In the genomic region with DNA sequence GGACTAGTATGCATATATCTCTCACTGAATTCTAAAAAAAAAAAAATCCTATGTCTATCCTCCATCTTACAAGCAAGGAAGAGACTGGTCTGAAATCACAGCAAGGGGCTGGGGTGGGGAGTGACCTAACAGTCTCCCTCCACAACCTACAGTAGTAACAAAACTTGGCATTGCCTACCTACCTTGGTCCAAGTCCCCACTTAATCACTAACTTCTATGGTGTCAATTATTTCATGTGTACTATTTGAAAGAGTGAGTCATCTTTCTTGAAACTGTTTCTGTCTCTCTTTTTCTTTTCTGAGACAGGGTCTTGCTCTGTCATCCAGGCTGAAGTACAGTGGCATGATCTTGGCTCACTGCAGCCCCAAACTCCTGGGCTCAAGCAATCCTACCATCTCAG, we compare ENCODE assay signal across 22 cellular contexts.
"Had no signal": no experiment of that assay in that cellular context is flagged by ENCODE, and none has a peak within 500 bp of the region (broad histone marks: within the 10 kb centered on the region; RNA-seq: fewer than 3 reads in every experiment).

No MANE protein-coding gene starts in this region.

- H3K27ac ChIP-seq: brain microvascular endothelial cell, coronary artery, neutrophil, pancreas, SK-N-MC, thyroid gland had no signal

- H3K4me1 Mint-ChIP-seq: activated B cell treated with CpG ODN at 0.5 μM for 24 hours; central memory CD8-positive, alpha-beta T cell had no signal

- FAIRE-seq: endometrium, frontal cortex, keratinocyte, pancreas had no signal

- H3K27ac Mint-ChIP-seq: activated B cell treated with CpG ODN at 0.5 μM for 24 hours; activated naive CD8-positive, alpha-beta T cell treated with anti-CD3 and anti-CD28 coated beads, Interleukin-2, amount 10 ng/mL, durations not matched to agents 7 days and 5 days; mesothelial cell of epicardium; natural killer cell treated with Interleukin-12 subunit alpha and Interleukin-12 subunit beta and Interleukin-15 and Interleukin-18, amount 100 ng/mL, for 72 hours; T-helper 2 cell treated with Interferon-gamma antibody and Interleukin-4, amounts not matched to agents 5 μg/mL and 100 μg/mL, for 36 hours had no signal

- H3K27me3 Mint-ChIP-seq: activated B cell treated with CpG ODN at 0.5 μM for 24 hours; activated naive CD8-positive, alpha-beta T cell treated with anti-CD3 and anti-CD28 coated beads, Interleukin-2, amount 10 ng/mL, durations not matched to agents 7 days and 5 days; central memory CD8-positive, alpha-beta T cell; natural killer cell treated with Interleukin-12 subunit alpha and Interleukin-12 subunit beta and Interleukin-15 and Interleukin-18, amount 100 ng/mL, for 72 hours had no signal

- H3K27me3 ChIP-seq: brain microvascular endothelial cell, neutrophil, pancreas, thyroid gland had no signal

- H3K4me3 Mint-ChIP-seq: activated B cell treated with CpG ODN at 0.5 μM for 24 hours; activated naive CD8-positive, alpha-beta T cell treated with anti-CD3 and anti-CD28 coated beads, Interleukin-2, amount 10 ng/mL, durations not matched to agents 7 days and 5 days; central memory CD8-positive, alpha-beta T cell; mesothelial cell of epicardium; natural killer cell treated with Interleukin-12 subunit alpha and Interleukin-12 subunit beta and Interleukin-15 and Interleukin-18, amount 100 ng/mL, for 72 hours; T-helper 2 cell treated with Interferon-gamma antibody and Interleukin-4, amounts not matched to agents 5 μg/mL and 100 μg/mL, for 36 hours had no signal

- H3K9me3 Mint-ChIP-seq: activated B cell treated with CpG ODN at 0.5 μM for 24 hours; activated naive CD8-positive, alpha-beta T cell treated with anti-CD3 and anti-CD28 coated beads, Interleukin-2, amount 10 ng/mL, durations not matched to agents 7 days and 5 days; central memory CD8-positive, alpha-beta T cell; mesothelial cell of epicardium; natural killer cell treated with Interleukin-12 subunit alpha and Interleukin-12 subunit beta and Interleukin-15 and Interleukin-18, amount 100 ng/mL, for 72 hours; T-helper 2 cell treated with Interferon-gamma antibody and Interleukin-4, amounts not matched to agents 5 μg/mL and 100 μg/mL, for 36 hours had no signal

- H3K4me1 ChIP-seq: pancreas, thyroid gland had no signal

- DNase-seq: activated B cell treated with CpG ODN at 0.5 μM for 24 hours; activated naive CD8-positive, alpha-beta T cell treated with anti-CD3 and anti-CD28 coated beads, Interleukin-2, amount 10 ng/mL, durations not matched to agents 7 days and 5 days; brain microvascular endothelial cell; hypothalamus; pancreas; SHP77; stimulated activated CD4-positive, alpha-beta T cell treated with anti-CD3 and anti-CD28 coated beads, Interleukin-4, amount 100 ng/mL, for 1 hour; thyroid gland had no signal

- H3K9me3 ChIP-seq: neutrophil, pancreas, thyroid gland had no signal

- H3K4me3 ChIP-seq: coronary artery, lung, pancreas, SK-N-MC, smooth muscle cell, thyroid gland had no signal

- ATAC-seq: left lobe of liver; natural killer cell treated with Interleukin-12 subunit alpha and Interleukin-12 subunit beta and Interleukin-15 and Interleukin-18, amount 100 ng/mL, for 72 hours; pancreas; sciatic nerve had no signal
